ENCODE assay signal across 13 cellular contexts in the genomic region with DNA sequence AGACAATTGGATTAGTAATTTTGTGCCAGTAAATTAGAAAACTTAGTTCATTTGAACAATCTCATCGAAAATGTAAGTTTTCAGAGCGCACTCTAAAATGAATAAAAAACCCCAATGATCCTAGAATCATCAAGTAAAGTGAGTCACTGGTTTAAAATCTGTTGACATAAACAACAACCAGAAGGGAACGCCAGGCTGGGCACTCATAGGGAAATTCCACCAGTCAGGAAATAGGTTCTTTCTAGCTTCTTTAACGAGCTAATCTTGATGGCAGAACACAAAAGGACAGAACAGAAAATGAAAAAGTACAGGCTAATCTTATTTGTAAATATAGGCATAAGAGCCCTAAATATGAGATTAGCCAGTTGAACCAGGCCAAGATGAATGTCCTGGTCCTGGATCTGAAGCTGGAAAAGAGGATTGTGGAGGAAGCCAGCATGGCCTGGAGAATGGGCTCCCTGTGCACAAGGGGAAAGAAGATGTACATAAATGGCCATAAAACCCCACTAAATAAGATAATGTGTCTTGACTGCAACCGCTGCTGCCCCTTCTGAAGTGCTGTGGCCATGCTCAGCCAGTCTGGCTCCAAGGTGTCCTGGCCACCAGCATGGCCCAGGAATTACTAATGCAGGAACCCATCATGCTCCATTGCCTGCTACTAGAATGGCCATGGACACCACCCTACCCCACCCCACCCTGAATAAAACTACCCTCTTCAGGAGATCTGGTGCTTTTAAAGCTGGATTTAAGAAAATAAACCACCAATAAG.
DNase-seq lines count a peak whose midpoint lies in the region; ATAC-seq and TF ChIP-seq lines count a peak whose summit lies in the region.
"Had no signal": no experiment of that assay in that cellular context is flagged by ENCODE, and none has a peak within 500 bp of the region (broad histone marks: within the 10 kb centered on the region; RNA-seq: fewer than 3 reads in every experiment).

No MANE protein-coding gene starts in this region.

- H3K4me1 ChIP-seq in lung (ENCODE audit: control insufficient read depth in 2 of 2, insufficient read depth in 2 of 2, low read length in 2 of 2) (peaks cover 0 to 2% of the 10 kb centered on the region in 2 donors), upper lobe of left lung (peaks cover 4 to 13% (median 5%) of the 10 kb centered on the region in 4 donors), testis (no peaks in the 10 kb centered on the region)
- H3K4me1 ChIP-seq: uterus had no signal

- H3K27me3 ChIP-seq in lung (ENCODE audit: control insufficient read depth, insufficient read depth) (no peaks in the 10 kb centered on the region), upper lobe of left lung (no peaks in the 10 kb centered on the region), testis (no peaks in the 10 kb centered on the region)
- H3K27me3 ChIP-seq: uterus had no signal

- no peak overlapping the region for H3K4me3 Mint-ChIP-seq in activated naive CD8-positive, alpha-beta T cell
- H3K4me3 Mint-ChIP-seq in activated naive CD8-positive, alpha-beta T cell treated with anti-CD3 and anti-CD28 coated beads, Interleukin-2, amount 50 U/mL, for 24 hours: no peak overlapping the region
- H3K4me3 Mint-ChIP-seq: nephron had no signal

- TF ChIP-seq POLR2A in upper lobe of left lung (IDR thresholded peaks at IDR 0.05) (no peak), testis (IDR thresholded peaks at IDR 0.05) (no peak)

- H3K27ac ChIP-seq in lung (ENCODE audit: low read depth in 1 of 2, low read length in 1 of 2) (peak overlapping the region in 1 of 2 donors; percentile 68), upper lobe of left lung (peak overlapping the region; percentile 41 to 77 (median 58)), testis (no peak overlapping the region)
- H3K27ac ChIP-seq: uterus had no signal

- 62 to 75% methylated on average over 5 of the region's 5 CpGs for WGBS in lung, 2 donors
- WGBS in upper lobe of left lung, 2 donors: 68% methylated on average over 5 of the region's 5 CpGs
- WGBS in testis, 2 donors: 78 to 82% methylated on average over 5 of the region's 5 CpGs

- no peak for DNase-seq in activated naive CD8-positive, alpha-beta T cell treated with anti-CD3 and anti-CD28 coated beads, Interleukin-2, amount 50 U/mL, for 24 hours
- DNase-seq in choroid plexus epithelial cell (ENCODE audit: low read depth) (peak; percentile 4), lung (ENCODE audit: low spot score) (no peak), upper lobe of left lung (no peak), NCI-H2171 treated with DMSO at 0.1 percent for 48 hours (lab: John Stamatoyannopoulos, UW) (no peak), testis (no peak)
- DNase-seq: ACHN; activated CD4-positive, alpha-beta T cell treated with anti-CD3 and anti-CD28 coated beads, Interleukin-2, amount 50 U/mL, for 48 hours; small intestine; uterus had no signal

- H3K9me3 ChIP-seq in lung (ENCODE audit: control insufficient read depth in 2 of 2, insufficient read depth in 1 of 2, low read length in 1 of 2): peaks cover 0 to 6% of the 10 kb centered on the region in 2 donors
- no peaks in the 10 kb centered on the region for H3K9me3 ChIP-seq in upper lobe of left lung
- no peaks in the 10 kb centered on the region for H3K9me3 ChIP-seq in testis
- H3K9me3 ChIP-seq: uterus had no signal

- TF ChIP-seq CTCF in choroid plexus epithelial cell (conservative IDR thresholded peaks at IDR 0.05; ENCODE audit: low read depth, low read length) (no peak), lung (IDR thresholded peaks at IDR 0.05; ENCODE audit: control extremely low read depth, extremely low read depth) (no peak), upper lobe of left lung (IDR thresholded peaks at IDR 0.05) (no peak), testis (IDR thresholded peaks at IDR 0.05) (no peak)

- H3K27ac Mint-ChIP-seq in activated naive CD8-positive, alpha-beta T cell: peak overlapping the region; percentile 36
- H3K27ac Mint-ChIP-seq in activated naive CD8-positive, alpha-beta T cell treated with anti-CD3 and anti-CD28 coated beads, Interleukin-2, amount 50 U/mL, for 24 hours: no peak overlapping the region
- H3K27ac Mint-ChIP-seq: nephron had no signal

- H3K36me3 ChIP-seq in lung (ENCODE audit: control insufficient read depth in 2 of 2, insufficient read depth in 2 of 2, low read length in 2 of 2) (no peaks in the 10 kb centered on the region), upper lobe of left lung (no peaks in the 10 kb centered on the region), testis (ENCODE audit: low read depth, missing control alignments) (no peaks in the 10 kb centered on the region)
- H3K36me3 ChIP-seq: uterus had no signal

- H3K4me1 Mint-ChIP-seq in activated naive CD8-positive, alpha-beta T cell (ENCODE audit: low read depth): peaks cover 32% of the 10 kb centered on the region
- peaks cover 37% of the 10 kb centered on the region for H3K4me1 Mint-ChIP-seq in activated naive CD8-positive, alpha-beta T cell treated with anti-CD3 and anti-CD28 coated beads, Interleukin-2, amount 50 U/mL, for 24 hours

- ATAC-seq in activated naive CD8-positive, alpha-beta T cell treated with anti-CD3 and anti-CD28 coated beads, Interleukin-2, amount 50 U/mL, for 24 hours: no peak
- ATAC-seq in lung (ENCODE audit: insufficient read depth, low FRiP score) (peak; percentile 50), upper lobe of left lung (ENCODE audit: low FRiP score in 2 of 2) (no peak), GM21717 (IDR thresholded peaks at IDR 0.05; ENCODE audit: unreplicated experiment) (no peak)

- no peak overlapping the region for H3K4me3 ChIP-seq in choroid plexus epithelial cell (ENCODE audit: low read depth, low read length)
- no peak overlapping the region for H3K4me3 ChIP-seq in lung
- H3K4me3 ChIP-seq in upper lobe of left lung: no peak overlapping the region
- no peak overlapping the region for H3K4me3 ChIP-seq in testis
- H3K4me3 ChIP-seq: uterus had no signal

- intact Hi-C loops in testis (cut with DNase I; ENCODE audit: low total_unique reads): no loop called here

- peaks cover 5% of the 10 kb centered on the region for H3K9me3 Mint-ChIP-seq in activated naive CD8-positive, alpha-beta T cell (ENCODE audit: low read depth)
- H3K9me3 Mint-ChIP-seq in activated naive CD8-positive, alpha-beta T cell treated with anti-CD3 and anti-CD28 coated beads, Interleukin-2, amount 50 U/mL, for 24 hours: peaks cover 10% of the 10 kb centered on the region

- H3K36me3 Mint-ChIP-seq in activated naive CD8-positive, alpha-beta T cell: peaks cover 5% of the 10 kb centered on the region
- H3K36me3 Mint-ChIP-seq in activated naive CD8-positive, alpha-beta T cell treated with anti-CD3 and anti-CD28 coated beads, Interleukin-2, amount 50 U/mL, for 24 hours (ENCODE audit: low read depth): peaks cover 11% of the 10 kb centered on the region

- no peak for TF ChIP-seq EP300 in upper lobe of left lung (IDR thresholded peaks at IDR 0.05)

- no peaks in the 10 kb centered on the region for H3K27me3 Mint-ChIP-seq in activated naive CD8-positive, alpha-beta T cell
- no peaks in the 10 kb centered on the region for H3K27me3 Mint-ChIP-seq in activated naive CD8-positive, alpha-beta T cell treated with anti-CD3 and anti-CD28 coated beads, Interleukin-2, amount 50 U/mL, for 24 hours

Comparison
In these comparisons a context has a peak if more than half of its experiments do, and no peak if none do; other contexts are left out.
1. H3K27ac ChIP-seq: peak in upper lobe of left lung (4 of 4); none in testis (0 of 2).